ENCODE assay signal across 8 cellular contexts in genomic region chr3:157088506-157089454, GRCh38.
DNase-seq lines count a peak whose midpoint lies in the region; ATAC-seq and TF ChIP-seq lines count a peak whose summit lies in the region.

No MANE protein-coding gene starts in this region.

- H3K4me3 ChIP-seq in HCT116 (replicated peaks in 1 of 2; ENCODE audit: low read depth in 1 of 2, low read length in 2 of 2) (peak overlapping the region; percentile 59), urinary bladder (ENCODE audit: low read depth, low read length) (peak overlapping the region; percentile 31)

- WGBS in urinary bladder = under 1% methylated on average over 61 of the region's 61 CpGs

- H3K36me3 Mint-ChIP-seq in activated naive CD4-positive, alpha-beta T cell treated with anti-CD3 and anti-CD28 coated beads, Interleukin-2, amount 10 ng/mL, durations not matched to agents 7 days and 5 days = no peaks in the 10 kb centered on the region

- no peaks in the 10 kb centered on the region for H3K9me2 ChIP-seq in HCT116 (ENCODE audit: insufficient read depth)

- no peaks in the 10 kb centered on the region for H3K27me3 ChIP-seq in HCT116 (ENCODE audit: insufficient read depth, low read length)

- no peak for TF ChIP-seq RAD21 in HCT116 (IDR thresholded peaks at IDR 0.05; ENCODE audit: low read depth)

- H3K4me1 Mint-ChIP-seq in activated naive CD4-positive, alpha-beta T cell treated with anti-CD3 and anti-CD28 coated beads, Interleukin-2, amount 10 ng/mL, durations not matched to agents 7 days and 5 days = peaks cover 58% of the 10 kb centered on the region

- peak; percentile 86 for ATAC-seq in HCT116
- ATAC-seq in Right ventricle myocardium inferior = peak; percentile 87

- peak; percentile 86 for TF ChIP-seq POLR2A in HCT116 (IDR thresholded peaks at IDR 0.05; ENCODE audit: borderline replicate concordance, extremely low read depth, insufficient read depth, insufficient read length)

- CTCF ChIA-PET in HCT116 (lab: Charles Lee) = interaction anchor here (0.7 to 1.8 kb wide), 12 partner anchors 8 to 1639 kb away, joined by 3 to 5 read pairs (median 4); partner anchors contain the start of gene TIPARP
- CTCF ChIA-PET in activated naive CD4-positive, alpha-beta T cell treated with anti-CD3 and anti-CD28 coated beads, Interleukin-2, amount 10 ng/mL, durations not matched to agents 7 days and 5 days (lab: Charles Lee) = interaction anchor here (0.6 to 7.8 kb wide), 14 partner anchors 8 to 535 kb away, joined by 3 to 66 read pairs (median 4); no protein-coding TSS in a partner anchor

- peak overlapping the region; percentile 80 for H3K27ac ChIP-seq in HCT116 (ENCODE audit: low read depth, low read length)
- peak overlapping the region; percentile 97 for H3K27ac ChIP-seq in urinary bladder (ENCODE audit: low read depth)

- peak overlapping the region; percentile 72 for H3K9ac ChIP-seq in HCT116 (ENCODE audit: low read length)

- H3K36me3 ChIP-seq in HCT116 (ENCODE audit: control insufficient read depth in 1 of 2, insufficient read depth in 2 of 2, low read length in 2 of 2) (no peaks in the 10 kb centered on the region), urinary bladder (ENCODE audit: insufficient read depth) (no peaks in the 10 kb centered on the region)

- H3K4me3 Mint-ChIP-seq in activated naive CD4-positive, alpha-beta T cell treated with anti-CD3 and anti-CD28 coated beads, Interleukin-2, amount 10 ng/mL, durations not matched to agents 7 days and 5 days = peak overlapping the region; percentile 79

- no peaks in the 10 kb centered on the region for H3K9me3 ChIP-seq in HCT116 (ENCODE audit: control insufficient read depth in 1 of 2, insufficient read depth in 1 of 2, low read depth in 1 of 2, low read length in 2 of 2)

- H3K79me2 ChIP-seq in HCT116 (ENCODE audit: insufficient read depth, low read length) = no peaks in the 10 kb centered on the region

- TF ChIP-seq CTCF in HCT116 (IDR thresholded peaks at IDR 0.05 in 2 of 3, conservative IDR thresholded peaks at IDR 0.05 in 1 of 3; ENCODE audit: borderline replicate concordance in 1 of 3, insufficient read depth in 1 of 3, low read depth in 2 of 3, low read length in 2 of 3) = 0 out of 6 replicates have a peak, but pooled peaks of 1 of the 3 experiments have one; percentile 15

- no peaks in the 10 kb centered on the region for H4K20me1 ChIP-seq in HCT116 (ENCODE audit: insufficient read depth)

- H3K4me2 ChIP-seq in HCT116 (ENCODE audit: low read length) = peak overlapping the region; percentile 80

- H3K4me1 ChIP-seq in HCT116 (ENCODE audit: control insufficient read depth in 1 of 2, insufficient read depth in 2 of 2, low read length in 2 of 2) (peaks cover 19 to 39% of the 10 kb centered on the region in 2 experiments), urinary bladder (ENCODE audit: insufficient read depth) (no peaks in the 10 kb centered on the region)

- peak overlapping the region; percentile 99 for H3K27ac Mint-ChIP-seq in activated naive CD4-positive, alpha-beta T cell treated with anti-CD3 and anti-CD28 coated beads, Interleukin-2, amount 10 ng/mL, durations not matched to agents 7 days and 5 days

- RAD21 ChIA-PET in HCT116 (lab: Charles Lee; ENCODE audit: low non-redundant PET in 1 of 2, low total read pairs in 2 of 2, uncharacterized antibody in 2 of 2, unreplicated experiment in 2 of 2) = interaction anchor here in 1 of 2 experiments (1.2 kb wide), 1 partner anchor 42 kb away, joined by 3 read pairs; no protein-coding TSS in a partner anchor

- POLR2A ChIA-PET in HCT116 (lab: Charles Lee) = interaction anchor here (0.8 to 1.5 kb wide), 8 partner anchors 10 to 534 kb away, joined by 3 to 5 read pairs (median 4); partner anchors contain the start of gene SSR3

- H3K9me3 Mint-ChIP-seq in activated naive CD4-positive, alpha-beta T cell treated with anti-CD3 and anti-CD28 coated beads, Interleukin-2, amount 10 ng/mL, durations not matched to agents 7 days and 5 days = no peaks in the 10 kb centered on the region

- H2AFZ ChIP-seq in HCT116 (ENCODE audit: low read depth, low read length, poor library complexity, severe bottlenecking) = no peak overlapping the region

- BruUV-seq in HCT116 (replicated peaks; lab: Mats Ljungman, UMichigan) = no TSS peak

- intact Hi-C loops in HCT116 (cut with micrococcal nuclease) (no loop called here), Right ventricle myocardium inferior (cut with DNase I) (loop anchor here (1.0 to 10.0 kb wide), 7 partner anchors 26 to 1566 kb away; partner anchors contain the start of genes SSR3 and TIPARP), posterior vena cava (cut with DNase I) (loop anchor here (10.0 kb wide), 4 partner anchors 46 to 554 kb away; partner anchors contain the start of genes TIPARP (in 2 of the 2) and LEKR1 (in 1 of the 2))

- H3K27me3 Mint-ChIP-seq in activated naive CD4-positive, alpha-beta T cell treated with anti-CD3 and anti-CD28 coated beads, Interleukin-2, amount 10 ng/mL, durations not matched to agents 7 days and 5 days = peaks cover 4% of the 10 kb centered on the region

- peak; percentile 80 for DNase-seq in GM04503 (ENCODE audit: low read depth)
- DNase-seq in HCT116 (ENCODE audit: low read depth, low spot score) = peak; percentile 78
- DNase-seq in NCI-H460 (ENCODE audit: extremely low read depth, low read depth) = peak; percentile 78
- DNase-seq in activated naive CD4-positive, alpha-beta T cell treated with anti-CD3 and anti-CD28 coated beads, Interleukin-2, amount 10 ng/mL, durations not matched to agents 7 days and 5 days = peak; percentile 96
- DNase-seq in Right ventricle myocardium inferior (ENCODE audit: missing footprints) = peak; percentile 96
- DNase-seq in posterior vena cava (ENCODE audit: low spot score) = peak; percentile 99
- DNase-seq in NK-92 treated with Interleukin-12 subunit alpha and Interleukin-12 subunit beta, amount 100 ng/mL, for 24 hours (lab: John Stamatoyannopoulos, UW) = no peak

TF ChIP-seq in HCT116, 20 proteins besides CTCF, POLR2A, EP300 and RAD21:
- TF ChIP-seq ELF1 (IDR thresholded peaks at IDR 0.05; ENCODE audit: borderline replicate concordance, low read depth) (no peak), YY1 (IDR thresholded peaks at IDR 0.05; ENCODE audit: extremely low read depth, insufficient replicate concordance, low read depth, low read length) (peak; percentile 3), ZFX (IDR thresholded peaks at IDR 0.05) (peak; percentile 47; the same call in 1 of the 2 replicates), FOSL1 (IDR thresholded peaks at IDR 0.05; ENCODE audit: low read depth) (no peak), POLR2AphosphoS5 (IDR thresholded peaks at IDR 0.05; ENCODE audit: low read depth, low read length) (peak; percentile 61), SRF (IDR thresholded peaks at IDR 0.05; ENCODE audit: low read depth) (no peak)
